8 cellular contexts compared by ENCODE assay signal in genomic region chr18:50306944-50307343, GRCh38. TPM values are rescaled to one million over a fixed set of nuclear protein-coding genes. Genes with fewer than 3 reads are reported as not detected.
A peak's percentile ranks its signal among the peaks of the same experiment; 100 is the strongest.
DNase-seq lines count a peak whose midpoint lies in the region; ATAC-seq and TF ChIP-seq lines count a peak whose summit lies in the region.

No MANE protein-coding gene starts in this region.

- H3K27me3 ChIP-seq in DND-41 (ENCODE audit: insufficient read depth, low read length, poor library complexity) (no peaks in the 10 kb centered on the region), neural progenitor cell (peaks cover 88% of the 10 kb centered on the region), H7 (ENCODE audit: control insufficient read depth, insufficient read depth, low read length) (no peaks in the 10 kb centered on the region), uterus (peaks cover 0 to 4% of the 10 kb centered on the region in 2 donors)

- peaks cover 23% of the 10 kb centered on the region for H3K4me1 Mint-ChIP-seq in dendritic cell treated with granulocyte-macrophage colony-stimulating factor and Interleukin-4, amounts not matched to agents 40 ng/mL and 50 ng/mL, for 4 days (ENCODE audit: low read depth)
- no peaks in the 10 kb centered on the region for H3K4me1 Mint-ChIP-seq in neural progenitor cell

- H3K4me3 ChIP-seq in DND-41 (ENCODE audit: low read depth in 1 of 2, low read length in 2 of 2) (peak overlapping the region in 1 of 2 experiments; percentile 65; a peak in 2 of 4 replicates), neural progenitor cell (peak overlapping the region; percentile 60), H7 (ENCODE audit: insufficient read depth, low read depth, low read length) (no peak overlapping the region; the same call in 1 of the 2 replicates), uterus (peak overlapping the region in 1 of 2 donors; percentile 40)

- intact Hi-C loops in dendritic cell treated with granulocyte-macrophage colony-stimulating factor and Interleukin-4, amounts not matched to agents 40 ng/mL and 50 ng/mL, for 4 days (cut with micrococcal nuclease), result loop anchor here (1.0 kb wide), 1 partner anchor 9 kb away; no protein-coding TSS in a partner anchor
- intact Hi-C loops in uterus (cut with DNase I; ENCODE audit: low total_unique reads), result no loop called here

- no peak for TF ChIP-seq POLR2A in uterus (IDR thresholded peaks at IDR 0.05)

- peak overlapping the region; percentile 72 for H2AFZ ChIP-seq in DND-41 (ENCODE audit: low read depth, low read length)
- peak overlapping the region; percentile 80 for H2AFZ ChIP-seq in neural progenitor cell (replicated peaks)

- no peaks in the 10 kb centered on the region for H3K79me2 ChIP-seq in DND-41 (ENCODE audit: insufficient read depth, low read length)
- H3K79me2 ChIP-seq in neural progenitor cell (ENCODE audit: low read depth), result no peaks in the 10 kb centered on the region

- H3K4me2 ChIP-seq in DND-41 (ENCODE audit: insufficient read depth, low read length) (peak overlapping the region; percentile 79), neural progenitor cell (peak overlapping the region; percentile 79)

- TF ChIP-seq CTCF in DND-41 (IDR thresholded peaks at IDR 0.05; ENCODE audit: borderline replicate concordance, extremely low read depth, low read length, poor library complexity, severe bottlenecking) (no peak), neural progenitor cell (IDR thresholded peaks at IDR 0.05) (no peak), uterus (IDR thresholded peaks at IDR 0.05) (no peak)

- H3K4me3 Mint-ChIP-seq in dendritic cell treated with granulocyte-macrophage colony-stimulating factor and Interleukin-4, amounts not matched to agents 40 ng/mL and 50 ng/mL, for 4 days, result peak overlapping the region; percentile 87
- no peak overlapping the region for H3K4me3 Mint-ChIP-seq in neural progenitor cell

- H3K36me3 ChIP-seq in DND-41 (ENCODE audit: insufficient read depth, low read length) (no peaks in the 10 kb centered on the region), neural progenitor cell (no peaks in the 10 kb centered on the region), H7 (replicated peaks; ENCODE audit: control insufficient read depth, insufficient read depth, low read length) (no peaks in the 10 kb centered on the region), uterus (no peaks in the 10 kb centered on the region)

- H4K20me1 ChIP-seq in DND-41 (ENCODE audit: insufficient read depth, low read length) (no peaks in the 10 kb centered on the region), neural progenitor cell (ENCODE audit: low read depth) (no peaks in the 10 kb centered on the region)

- H3K9me3 Mint-ChIP-seq in dendritic cell treated with granulocyte-macrophage colony-stimulating factor and Interleukin-4, amounts not matched to agents 40 ng/mL and 50 ng/mL, for 4 days, result no peaks in the 10 kb centered on the region
- H3K9me3 Mint-ChIP-seq in neural progenitor cell, result peaks cover 7% of the 10 kb centered on the region

- ATAC-seq in DND-41 (ENCODE audit: insufficient read depth, low read depth), result no peak

- H3K4me1 ChIP-seq in DND-41 (ENCODE audit: insufficient read depth, low read length) (peaks cover 17% of the 10 kb centered on the region), neural progenitor cell (no peaks in the 10 kb centered on the region), uterus (no peaks in the 10 kb centered on the region)

- no peaks in the 10 kb centered on the region for H3F3A ChIP-seq in neural progenitor cell (ENCODE audit: low read depth)

- H3K9me3 ChIP-seq in DND-41 (ENCODE audit: insufficient read depth, low read length, severe bottlenecking) (peaks cover 5% of the 10 kb centered on the region), neural progenitor cell (ENCODE audit: low read depth) (peaks cover 8% of the 10 kb centered on the region), uterus (no peaks in the 10 kb centered on the region)

- H3K9ac ChIP-seq in DND-41 (ENCODE audit: low read depth, low read length), result peak overlapping the region; percentile 43; the same call in 1 of the 2 replicates
- no peak overlapping the region for H3K9ac ChIP-seq in neural progenitor cell

- no peaks in the 10 kb centered on the region for H3K36me3 Mint-ChIP-seq in dendritic cell treated with granulocyte-macrophage colony-stimulating factor and Interleukin-4, amounts not matched to agents 40 ng/mL and 50 ng/mL, for 4 days (ENCODE audit: low read depth)
- H3K36me3 Mint-ChIP-seq in neural progenitor cell, result no peaks in the 10 kb centered on the region

- DNase-seq in DND-41 (no peak), M059J (ENCODE audit: low read depth) (peak; percentile 85), neural progenitor cell (ENCODE audit: low spot score) (peak; percentile 24), H7 (no peak), DMS153 treated with DMSO at 0.1 percent for 48 hours (lab: John Stamatoyannopoulos, UW; ENCODE audit: unreplicated experiment) (no peak), KG1 (lab: John Stamatoyannopoulos, UW) (no peak), uterus (no peak)

- H3K27ac ChIP-seq in DND-41 (ENCODE audit: low read length) (peak overlapping the region; percentile 65; the same call in 1 of the 2 replicates), neural progenitor cell (no peak overlapping the region), uterus (no peak overlapping the region)

- peaks cover 15% of the 10 kb centered on the region for H3K27me3 Mint-ChIP-seq in dendritic cell treated with granulocyte-macrophage colony-stimulating factor and Interleukin-4, amounts not matched to agents 40 ng/mL and 50 ng/mL, for 4 days
- peaks cover 8% of the 10 kb centered on the region for H3K27me3 Mint-ChIP-seq in neural progenitor cell (ENCODE audit: insufficient read depth, low read depth)

- peak overlapping the region; percentile 75 for H3K27ac Mint-ChIP-seq in dendritic cell treated with granulocyte-macrophage colony-stimulating factor and Interleukin-4, amounts not matched to agents 40 ng/mL and 50 ng/mL, for 4 days
- no peak overlapping the region for H3K27ac Mint-ChIP-seq in neural progenitor cell

RNA-seq across cellular contexts. Expression of gene CXXC1, which starts 19.5 kb away (rescaled TPM):
- total RNA-seq in M059J (2014; rRNA removed; shearing (Covaris generic)), result 19.0 and 32.4 TPM in 2 replicates
- total RNA-seq in neural progenitor cell (ENCODE audit: low replicate concordance) (35.0 and 52.9 TPM in 2 replicates), uterus (10 to 100 TPM; 54.1 to 85.1 (median 70.4) TPM)
- total RNA-seq in H7 (2014; rRNA removed; shearing (Covaris generic)), result 55.1 and 59.3 TPM in 2 replicates

RNA-seq across cellular contexts. Expression of gene MBD1, which starts 25.6 kb away (rescaled TPM):
- total RNA-seq in M059J (2014; rRNA removed; shearing (Covaris generic)), result 64.0 and 64.1 TPM in 2 replicates
- total RNA-seq in neural progenitor cell (ENCODE audit: low replicate concordance), result 32.7 and 58.8 TPM in 2 replicates
- total RNA-seq in H7 (2014; rRNA removed; shearing (Covaris generic)), result 57.6 and 58.3 TPM in 2 replicates
- 10 to 100 TPM; 20.3 to 82.2 (median 52.7) TPM for total RNA-seq in uterus

RNA-seq across cellular contexts. Expression of gene CFAP53, which starts 40.6 kb away (rescaled TPM):
- 0.15 TPM in 1 of 2 replicates, not detected in the other for total RNA-seq in M059J (2014; rRNA removed; shearing (Covaris generic))
- total RNA-seq in neural progenitor cell (ENCODE audit: low replicate concordance), result 0.36 and 0.74 TPM in 2 replicates
- total RNA-seq in H7 (2014; rRNA removed; shearing (Covaris generic)), result 0.33 TPM in 1 of 2 replicates, not detected in the other
- 1 to 10 TPM in 1 of 4 donors, under 1 TPM in 1, not detected in 2; 0.95 to 1.1 TPM for total RNA-seq in uterus

Comparison
In these comparisons a context has a peak if more than half of its experiments do, and no peak if none do; other contexts are left out.
1. DNase-seq: peak in M059J (single experiment) and neural progenitor cell (single experiment); none in DND-41 (single experiment), H7 (single experiment), DMS153 treated with DMSO at 0.1 percent for 48 hours (single experiment), KG1 (single experiment) and uterus (0 of 2).